ENCODE assay signal across 28 cellular contexts in the genomic region with DNA sequence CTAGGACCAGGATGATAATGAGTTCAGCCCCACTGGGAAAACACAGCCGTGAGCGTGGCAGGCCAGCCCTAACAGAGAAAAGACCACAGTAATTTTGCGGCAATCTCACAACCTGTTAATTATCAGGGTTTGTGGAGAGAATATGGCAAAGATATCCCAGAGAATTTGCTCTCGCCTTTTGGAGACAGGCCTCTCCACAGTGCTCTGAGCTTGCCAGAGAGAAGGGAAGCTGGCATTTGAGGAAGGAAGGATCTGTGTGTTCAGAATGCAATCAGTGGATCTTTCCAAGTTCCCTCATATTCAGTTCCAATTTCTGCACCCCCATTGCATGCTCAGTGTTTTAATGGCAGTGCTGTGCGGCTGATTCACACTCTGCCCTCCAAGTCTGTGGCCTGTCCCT.
"Had no signal": no experiment of that assay in that cellular context is flagged by ENCODE, and none has a peak within 500 bp of the region (broad histone marks: within the 10 kb centered on the region; RNA-seq: fewer than 3 reads in every experiment).

No MANE protein-coding gene starts in this region.

- H3K9me3 ChIP-seq: ascending aorta, body of pancreas, breast epithelium, SJCRH30 had no signal

- H3K4me3 Mint-ChIP-seq: activated CD4-positive, alpha-beta memory T cell treated with anti-CD3 and anti-CD28 coated beads, Interleukin-2, amount 10 ng/mL, durations not matched to agents 7 days and 5 days; activated naive CD4-positive, alpha-beta T cell treated with anti-CD3 and anti-CD28 coated beads, Interleukin-2, amount 50 U/mL, for 24 hours; activated naive CD8-positive, alpha-beta T cell treated with anti-CD3 and anti-CD28 coated beads, Interleukin-2, amount 10 ng/mL, durations not matched to agents 7 days and 5 days had no signal

- H3K27ac ChIP-seq: ascending aorta, body of pancreas, breast epithelium, SJCRH30, SK-N-MC, WERI-Rb-1 had no signal

- ATAC-seq: body of pancreas, K562 had no signal

- H3K9me3 Mint-ChIP-seq: activated naive CD4-positive, alpha-beta T cell treated with anti-CD3 and anti-CD28 coated beads, Interleukin-2, amount 50 U/mL, for 24 hours; activated naive CD8-positive, alpha-beta T cell treated with anti-CD3 and anti-CD28 coated beads, Interleukin-2, amount 10 ng/mL, durations not matched to agents 7 days and 5 days; activated T-helper 2 cell treated with anti-CD3 and anti-CD28 coated beads, Interferon-gamma antibody, Interleukin-2, Interleukin-4, amounts not matched to agents 10 μg/mL and 5 μg/mL and 100 μg/mL, durations not matched to agents 14 hours and 24 hours and 36 hours had no signal

- FAIRE-seq: K562 had no signal

- H3K27ac Mint-ChIP-seq: activated CD4-positive, alpha-beta memory T cell treated with anti-CD3 and anti-CD28 coated beads, Interleukin-2, amount 10 ng/mL, durations not matched to agents 7 days and 5 days; activated naive CD4-positive, alpha-beta T cell treated with anti-CD3 and anti-CD28 coated beads, Interleukin-2, amount 50 U/mL, for 24 hours; activated naive CD8-positive, alpha-beta T cell treated with anti-CD3 and anti-CD28 coated beads, Interleukin-2, amount 10 ng/mL, durations not matched to agents 7 days and 5 days; activated T-helper 2 cell treated with anti-CD3 and anti-CD28 coated beads, Interferon-gamma antibody, Interleukin-2, Interleukin-4, amounts not matched to agents 10 μg/mL and 5 μg/mL and 100 μg/mL, durations not matched to agents 14 hours and 24 hours and 36 hours had no signal

- H3K4me3 ChIP-seq: ascending aorta, body of pancreas, breast epithelium, K562, SJCRH30, SK-N-MC had no signal

- H3K4me1 ChIP-seq: ascending aorta, body of pancreas, breast epithelium, SJCRH30 had no signal

- H3K4me1 Mint-ChIP-seq: activated CD4-positive, alpha-beta memory T cell treated with anti-CD3 and anti-CD28 coated beads, Interleukin-2, amount 10 ng/mL, durations not matched to agents 7 days and 5 days; activated naive CD4-positive, alpha-beta T cell treated with anti-CD3 and anti-CD28 coated beads, Interleukin-2, amount 50 U/mL, for 24 hours; activated naive CD8-positive, alpha-beta T cell treated with anti-CD3 and anti-CD28 coated beads, Interleukin-2, amount 10 ng/mL, durations not matched to agents 7 days and 5 days had no signal

- H3K36me3 ChIP-seq: ascending aorta, breast epithelium, SJCRH30, WERI-Rb-1 had no signal

- H3K27me3 ChIP-seq: ascending aorta, body of pancreas, breast epithelium, SJCRH30 had no signal

- DNase-seq: activated CD4-positive, alpha-beta memory T cell treated with anti-CD3 and anti-CD28 coated beads, Interleukin-2, amount 10 ng/mL, durations not matched to agents 7 days and 5 days; activated CD4-positive, alpha-beta T cell treated with anti-CD3 and anti-CD28 coated beads for 1 hour; activated CD4-positive, alpha-beta T cell treated with anti-CD3 and anti-CD28 coated beads for 48 hours; activated CD4-positive, CD25-positive, alpha-beta regulatory T cell; activated CD8-positive, alpha-beta memory T cell treated with anti-CD3 and anti-CD28 coated beads for 24 hours; activated gamma-delta T cell; activated naive CD4-positive, alpha-beta T cell treated with Interleukin-2 at 50 U/mL for 16 hours; activated naive CD8-positive, alpha-beta T cell treated with anti-CD3 and anti-CD28 coated beads, Interleukin-2, amount 10 ng/mL, durations not matched to agents 7 days and 5 days; activated T-cell treated with anti-CD3 and anti-CD28 coated beads, Interleukin-2, amount 50 U/mL, for 1 hour; body of pancreas; NCI-H1092 treated with DMSO at 0.1 percent for 48 hours; NCI-H1417; NCI-H187 treated with DMSO at 0.1 percent for 48 hours; NCI-H2081; NCI-H345; NCI-H524 treated with DMSO at 0.1 percent for 48 hours; NCI-H748 treated with DMSO at 0.1 percent for 48 hours; NK-92 treated with Interleukin-12 subunit alpha and Interleukin-12 subunit beta, amount 100 ng/mL, for 24 hours; SHP77; SJCRH30; T1000; WERI-Rb-1 had no signal

- H3K36me3 Mint-ChIP-seq: activated naive CD4-positive, alpha-beta T cell treated with anti-CD3 and anti-CD28 coated beads, Interleukin-2, amount 50 U/mL, for 24 hours; activated naive CD8-positive, alpha-beta T cell treated with anti-CD3 and anti-CD28 coated beads, Interleukin-2, amount 10 ng/mL, durations not matched to agents 7 days and 5 days had no signal

- H3K27me3 Mint-ChIP-seq: activated CD4-positive, alpha-beta memory T cell treated with anti-CD3 and anti-CD28 coated beads, Interleukin-2, amount 10 ng/mL, durations not matched to agents 7 days and 5 days; activated naive CD8-positive, alpha-beta T cell treated with anti-CD3 and anti-CD28 coated beads, Interleukin-2, amount 10 ng/mL, durations not matched to agents 7 days and 5 days had no signal
